In genomic region chr3:123419850-123420292, GRCh38 we compare ENCODE assay signal across 1 cellular context.
TF ChIP-seq lines count a peak whose summit lies in the region.

No MANE protein-coding gene starts in this region.

TF ChIP-seq in GM23338, 12 proteins besides CTCF, POLR2A, EP300 and RAD21 (continued from another document):
- TF ChIP-seq, protein P1, sequence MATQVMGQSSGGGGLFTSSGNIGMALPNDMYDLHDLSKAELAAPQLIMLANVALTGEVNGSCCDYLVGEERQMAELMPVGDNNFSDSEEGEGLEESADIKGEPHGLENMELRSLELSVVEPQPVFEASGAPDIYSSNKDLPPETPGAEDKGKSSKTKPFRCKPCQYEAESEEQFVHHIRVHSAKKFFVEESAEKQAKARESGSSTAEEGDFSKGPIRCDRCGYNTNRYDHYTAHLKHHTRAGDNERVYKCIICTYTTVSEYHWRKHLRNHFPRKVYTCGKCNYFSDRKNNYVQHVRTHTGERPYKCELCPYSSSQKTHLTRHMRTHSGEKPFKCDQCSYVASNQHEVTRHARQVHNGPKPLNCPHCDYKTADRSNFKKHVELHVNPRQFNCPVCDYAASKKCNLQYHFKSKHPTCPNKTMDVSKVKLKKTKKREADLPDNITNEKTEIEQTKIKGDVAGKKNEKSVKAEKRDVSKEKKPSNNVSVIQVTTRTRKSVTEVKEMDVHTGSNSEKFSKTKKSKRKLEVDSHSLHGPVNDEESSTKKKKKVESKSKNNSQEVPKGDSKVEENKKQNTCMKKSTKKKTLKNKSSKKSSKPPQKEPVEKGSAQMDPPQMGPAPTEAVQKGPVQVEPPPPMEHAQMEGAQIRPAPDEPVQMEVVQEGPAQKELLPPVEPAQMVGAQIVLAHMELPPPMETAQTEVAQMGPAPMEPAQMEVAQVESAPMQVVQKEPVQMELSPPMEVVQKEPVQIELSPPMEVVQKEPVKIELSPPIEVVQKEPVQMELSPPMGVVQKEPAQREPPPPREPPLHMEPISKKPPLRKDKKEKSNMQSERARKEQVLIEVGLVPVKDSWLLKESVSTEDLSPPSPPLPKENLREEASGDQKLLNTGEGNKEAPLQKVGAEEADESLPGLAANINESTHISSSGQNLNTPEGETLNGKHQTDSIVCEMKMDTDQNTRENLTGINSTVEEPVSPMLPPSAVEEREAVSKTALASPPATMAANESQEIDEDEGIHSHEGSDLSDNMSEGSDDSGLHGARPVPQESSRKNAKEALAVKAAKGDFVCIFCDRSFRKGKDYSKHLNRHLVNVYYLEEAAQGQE (IDR thresholded peaks at IDR 0.05; ENCODE audit: unreplicated experiment): no peak
- TF ChIP-seq, protein P2, sequence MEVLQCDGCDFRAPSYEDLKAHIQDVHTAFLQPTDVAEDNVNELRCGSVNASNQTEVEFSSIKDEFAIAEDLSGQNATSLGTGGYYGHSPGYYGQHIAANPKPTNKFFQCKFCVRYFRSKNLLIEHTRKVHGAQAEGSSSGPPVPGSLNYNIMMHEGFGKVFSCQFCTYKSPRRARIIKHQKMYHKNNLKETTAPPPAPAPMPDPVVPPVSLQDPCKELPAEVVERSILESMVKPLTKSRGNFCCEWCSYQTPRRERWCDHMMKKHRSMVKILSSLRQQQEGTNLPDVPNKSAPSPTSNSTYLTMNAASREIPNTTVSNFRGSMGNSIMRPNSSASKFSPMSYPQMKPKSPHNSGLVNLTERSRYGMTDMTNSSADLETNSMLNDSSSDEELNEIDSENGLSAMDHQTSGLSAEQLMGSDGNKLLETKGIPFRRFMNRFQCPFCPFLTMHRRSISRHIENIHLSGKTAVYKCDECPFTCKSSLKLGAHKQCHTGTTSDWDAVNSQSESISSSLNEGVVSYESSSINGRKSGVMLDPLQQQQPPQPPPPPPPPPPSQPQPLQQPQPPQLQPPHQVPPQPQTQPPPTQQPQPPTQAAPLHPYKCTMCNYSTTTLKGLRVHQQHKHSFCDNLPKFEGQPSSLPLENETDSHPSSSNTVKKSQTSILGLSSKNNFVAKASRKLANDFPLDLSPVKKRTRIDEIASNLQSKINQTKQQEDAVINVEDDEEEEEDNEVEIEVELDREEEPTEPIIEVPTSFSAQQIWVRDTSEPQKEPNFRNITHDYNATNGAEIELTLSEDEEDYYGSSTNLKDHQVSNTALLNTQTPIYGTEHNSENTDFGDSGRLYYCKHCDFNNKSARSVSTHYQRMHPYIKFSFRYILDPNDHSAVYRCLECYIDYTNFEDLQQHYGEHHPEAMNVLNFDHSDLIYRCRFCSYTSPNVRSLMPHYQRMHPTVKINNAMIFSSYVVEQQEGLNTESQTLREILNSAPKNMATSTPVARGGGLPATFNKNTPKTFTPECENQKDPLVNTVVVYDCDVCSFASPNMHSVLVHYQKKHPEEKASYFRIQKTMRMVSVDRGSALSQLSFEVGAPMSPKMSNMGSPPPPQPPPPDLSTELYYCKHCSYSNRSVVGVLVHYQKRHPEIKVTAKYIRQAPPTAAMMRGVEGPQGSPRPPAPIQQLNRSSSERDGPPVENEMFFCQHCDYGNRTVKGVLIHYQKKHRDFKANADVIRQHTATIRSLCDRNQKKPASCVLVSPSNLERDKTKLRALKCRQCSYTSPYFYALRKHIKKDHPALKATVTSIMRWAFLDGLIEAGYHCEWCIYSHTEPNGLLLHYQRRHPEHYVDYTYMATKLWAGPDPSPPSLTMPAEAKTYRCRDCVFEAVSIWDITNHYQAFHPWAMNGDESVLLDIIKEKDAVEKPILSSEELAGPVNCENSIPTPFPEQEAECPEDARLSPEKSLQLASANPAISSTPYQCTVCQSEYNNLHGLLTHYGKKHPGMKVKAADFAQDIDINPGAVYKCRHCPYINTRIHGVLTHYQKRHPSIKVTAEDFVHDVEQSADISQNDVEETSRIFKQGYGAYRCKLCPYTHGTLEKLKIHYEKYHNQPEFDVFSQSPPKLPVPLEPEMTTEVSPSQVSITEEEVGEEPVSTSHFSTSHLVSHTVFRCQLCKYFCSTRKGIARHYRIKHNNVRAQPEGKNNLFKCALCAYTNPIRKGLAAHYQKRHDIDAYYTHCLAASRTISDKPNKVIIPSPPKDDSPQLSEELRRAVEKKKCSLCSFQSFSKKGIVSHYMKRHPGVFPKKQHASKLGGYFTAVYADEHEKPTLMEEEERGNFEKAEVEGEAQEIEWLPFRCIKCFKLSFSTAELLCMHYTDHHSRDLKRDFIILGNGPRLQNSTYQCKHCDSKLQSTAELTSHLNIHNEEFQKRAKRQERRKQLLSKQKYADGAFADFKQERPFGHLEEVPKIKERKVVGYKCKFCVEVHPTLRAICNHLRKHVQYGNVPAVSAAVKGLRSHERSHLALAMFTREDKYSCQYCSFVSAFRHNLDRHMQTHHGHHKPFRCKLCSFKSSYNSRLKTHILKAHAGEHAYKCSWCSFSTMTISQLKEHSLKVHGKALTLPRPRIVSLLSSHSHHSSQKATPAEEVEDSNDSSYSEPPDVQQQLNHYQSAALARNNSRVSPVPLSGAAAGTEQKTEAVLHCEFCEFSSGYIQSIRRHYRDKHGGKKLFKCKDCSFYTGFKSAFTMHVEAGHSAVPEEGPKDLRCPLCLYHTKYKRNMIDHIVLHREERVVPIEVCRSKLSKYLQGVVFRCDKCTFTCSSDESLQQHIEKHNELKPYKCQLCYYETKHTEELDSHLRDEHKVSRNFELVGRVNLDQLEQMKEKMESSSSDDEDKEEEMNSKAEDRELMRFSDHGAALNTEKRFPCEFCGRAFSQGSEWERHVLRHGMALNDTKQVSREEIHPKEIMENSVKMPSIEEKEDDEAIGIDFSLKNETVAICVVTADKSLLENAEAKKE (CRISPR knock-in tag; IDR thresholded peaks at IDR 0.05): no peak
- TF ChIP-seq STAT1 (IDR thresholded peaks at IDR 0.05; ENCODE audit: unreplicated experiment): no peak
- no peak for TF ChIP-seq NANOG (IDR thresholded peaks at IDR 0.05; ENCODE audit: borderline replicate concordance)
- no peak for TF ChIP-seq POLR2AphosphoS5 (IDR thresholded peaks at IDR 0.05; ENCODE audit: low read depth)
- TF ChIP-seq EZH2 (IDR thresholded peaks at IDR 0.05; ENCODE audit: low read depth, unreplicated experiment): no peak
- TF ChIP-seq CREB1 (CRISPR knock-in tag; IDR thresholded peaks at IDR 0.05; ENCODE audit: low read depth): no peak
- TF ChIP-seq ZNF114 (CRISPR knock-in tag; IDR thresholded peaks at IDR 0.05): no peak
